In the genomic region with DNA sequence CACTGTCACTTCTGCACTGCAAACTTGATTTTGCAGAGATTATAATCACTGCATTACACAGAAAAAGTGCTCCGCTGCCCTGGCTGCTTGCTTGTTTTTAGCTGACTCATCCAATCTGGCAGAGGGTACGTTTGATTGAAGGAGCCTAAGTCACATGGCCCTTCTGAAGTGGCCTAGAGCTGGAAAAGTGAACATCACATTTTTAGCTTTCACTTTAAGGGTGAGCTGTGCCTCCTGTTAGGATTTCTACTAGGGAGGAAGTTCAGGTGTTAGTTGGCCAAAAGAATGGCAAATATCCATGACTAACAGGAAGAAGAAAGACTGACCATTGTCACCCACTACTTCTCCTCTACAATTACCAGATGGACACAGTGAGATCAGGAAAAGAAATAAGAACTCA, we compare ENCODE assay signal across 8 cellular contexts.
DNase-seq lines count a peak whose midpoint lies in the region; ATAC-seq, FAIRE-seq and TF ChIP-seq lines count a peak whose summit lies in the region.

No MANE protein-coding gene starts in this region.

- H4K20me1 ChIP-seq in IMR-90 (ENCODE audit: insufficient read depth, low read length) = no peaks in the 10 kb centered on the region
- H4K20me1 ChIP-seq in K562 (replicated peaks; ENCODE audit: control insufficient read depth, insufficient read depth, low read length) = no peaks in the 10 kb centered on the region

- H3K9me3 Mint-ChIP-seq in stimulated activated naive CD8-positive, alpha-beta T cell treated with anti-CD3 and anti-CD28 coated beads, Interleukin-15, amount 100 ng/mL, for 72 hours = peaks cover 0 to 4% of the 10 kb centered on the region in 2 donors
- H3K9me3 Mint-ChIP-seq in osteocyte (ENCODE audit: unreplicated experiment) = no peaks in the 10 kb centered on the region

- peak overlapping the region; percentile 38; the same call in 1 of the 2 replicates for H4K91ac ChIP-seq in IMR-90 (ENCODE audit: insufficient read depth, low read depth, low read length)

- H2AK9ac ChIP-seq in IMR-90 (replicated peaks; ENCODE audit: low read depth, low read length, poor library complexity) = no peak overlapping the region

- no peak overlapping the region for H2AFZ ChIP-seq in IMR-90 (replicated peaks; ENCODE audit: low read length, poor library complexity)
- H2AFZ ChIP-seq in K562 (ENCODE audit: low read depth, low read length) = no peak overlapping the region
- H2AFZ ChIP-seq in parathyroid adenoma = peak overlapping the region; percentile 13

- H3K4me1 Mint-ChIP-seq in stimulated activated naive CD8-positive, alpha-beta T cell treated with anti-CD3 and anti-CD28 coated beads, Interleukin-15, amount 100 ng/mL, for 72 hours = no peaks in the 10 kb centered on the region
- H3K4me1 Mint-ChIP-seq in osteocyte (ENCODE audit: unreplicated experiment) = peaks cover 26% of the 10 kb centered on the region

- FAIRE-seq in K562 (lab: Jason Lieb, UNC) = no peak

- peak overlapping the region; percentile 83 for H2BK120ac ChIP-seq in IMR-90 (ENCODE audit: low read depth, low read length)

- H4K8ac ChIP-seq in IMR-90 (ENCODE audit: low read depth in 2 of 2, low read length in 2 of 2) = peak overlapping the region in 1 of 2 experiments; percentile 25; a peak in 1 of 4 replicates

- H3K4me3 ChIP-seq in IMR-90 (ENCODE audit: insufficient read depth, low read depth, low read length) (no peak overlapping the region), K562 (no peak overlapping the region), parathyroid adenoma (ENCODE audit: low read depth, low read length) (no peak overlapping the region)

- H3K4me2 ChIP-seq in IMR-90 (ENCODE audit: low read depth, low read length) = peak overlapping the region; percentile 30; the same call in 1 of the 2 replicates
- no peak overlapping the region for H3K4me2 ChIP-seq in K562 (ENCODE audit: insufficient read depth, low read length)
- H3K4me2 ChIP-seq in parathyroid adenoma (ENCODE audit: low read length) = no peak overlapping the region

- intact Hi-C loops in IMR-90 (cut with micrococcal nuclease) = no loop called here
- intact Hi-C loops in K562 (cut with micrococcal nuclease) = no loop called here

- TF ChIP-seq EP300 in K562 (IDR thresholded peaks at IDR 0.05; ENCODE audit: low read length) = no peak

- no TSS peak for BruUV-seq in IMR-90 (replicated peaks; lab: Mats Ljungman, UMichigan)
- no TSS peak for BruUV-seq in K562 (replicated peaks; lab: Mats Ljungman, UMichigan)

- CTCF ChIA-PET in IMR-90 (lab: Yijun Ruan, JAX) = interaction anchor here (0.6 to 1.1 kb wide), 3 partner anchors 10 to 130 kb away, joined by 3 read pairs; no protein-coding TSS in a partner anchor
- CTCF ChIA-PET in K562 (lab: Yijun Ruan, JAX; ENCODE audit: low intra/inter-chr PET ratio) = no interaction called here

- no peaks in the 10 kb centered on the region for H3K79me1 ChIP-seq in IMR-90 (ENCODE audit: low read depth in 1 of 2, low read length in 2 of 2)

- H4K5ac ChIP-seq in IMR-90 (ENCODE audit: low read depth, low read length) = no peak overlapping the region

- ATAC-seq in GM21367 (IDR thresholded peaks at IDR 0.05; ENCODE audit: unreplicated experiment) (peak; percentile 66), IMR-90 (ENCODE audit: low read depth) (peak; percentile 93), K562 (no peak)
- ATAC-seq in stimulated activated naive CD8-positive, alpha-beta T cell treated with anti-CD3 and anti-CD28 coated beads, Interleukin-15, amount 100 ng/mL, for 72 hours = no peak

- H3K9me1 ChIP-seq in IMR-90 (ENCODE audit: insufficient read depth, low read length) (no peaks in the 10 kb centered on the region), K562 (ENCODE audit: control insufficient read depth, insufficient read depth, low read length) (no peaks in the 10 kb centered on the region)

- H2BK20ac ChIP-seq in IMR-90 (ENCODE audit: low read depth, low read length) = peak overlapping the region; percentile 93

- H3K36me3 ChIP-seq in IMR-90 (ENCODE audit: control insufficient read depth, insufficient read depth, low read length) = no peaks in the 10 kb centered on the region
- no peaks in the 10 kb centered on the region for H3K36me3 ChIP-seq in K562 (ENCODE audit: control insufficient read depth, insufficient read depth, low read length)
- no peaks in the 10 kb centered on the region for H3K36me3 ChIP-seq in parathyroid adenoma (ENCODE audit: control insufficient read depth, insufficient read depth, low read length)

- TF ChIP-seq RAD21 in IMR-90 (IDR thresholded peaks at IDR 0.05; ENCODE audit: low read length) = no peak
- TF ChIP-seq RAD21 in K562 (CRISPR knock-in tag; conservative IDR thresholded peaks at IDR 0.05 in 1 of 2, IDR thresholded peaks at IDR 0.05 in 1 of 2) = no peak

- H3K4me3 Mint-ChIP-seq in stimulated activated naive CD8-positive, alpha-beta T cell treated with anti-CD3 and anti-CD28 coated beads, Interleukin-15, amount 100 ng/mL, for 72 hours = no peak overlapping the region
- no peak overlapping the region for H3K4me3 Mint-ChIP-seq in osteocyte (ENCODE audit: unreplicated experiment)

- H3K9ac ChIP-seq in IMR-90 (ENCODE audit: low read depth, low read length) (no peak overlapping the region), K562 (ENCODE audit: insufficient read depth in 1 of 2, low read depth in 2 of 2, low read length in 2 of 2) (no peak overlapping the region), parathyroid adenoma (no peak overlapping the region)

- H3K36me3 Mint-ChIP-seq in osteocyte (ENCODE audit: unreplicated experiment) = no peaks in the 10 kb centered on the region

- no peak overlapping the region for H2AK5ac ChIP-seq in IMR-90 (ENCODE audit: low read depth, low read length)

- H2BK15ac ChIP-seq in IMR-90 (ENCODE audit: low read depth, low read length) = 0 out of 3 replicates have a peak overlapping the region, but pooled peaks have one; percentile 36

- 0 out of 2 replicates have a peak overlapping the region, but pooled peaks have one; percentile 62 for H3K14ac ChIP-seq in IMR-90 (replicated peaks; ENCODE audit: low read depth, low read length)

- POLR2A ChIA-PET in IMR-90 (lab: Charles Lee; ENCODE audit: unreplicated experiment) (interaction anchor here (0.7 kb wide), 1 partner anchor 100 kb away, joined by 3 read pairs; no protein-coding TSS in a partner anchor), K562 (lab: Yijun Ruan, JAX) (no interaction called here)

- TF ChIP-seq CTCF in C4-2B (conservative IDR thresholded peaks at IDR 0.05) = no peak
- TF ChIP-seq CTCF in IMR-90 (conservative IDR thresholded peaks at IDR 0.05; ENCODE audit: low read depth, low read length) = no peak
- TF ChIP-seq CTCF in K562 (IDR thresholded peaks at IDR 0.05 in 2 of 3, conservative IDR thresholded peaks at IDR 0.05 in 1 of 3; ENCODE audit: insufficient read depth in 2 of 3, low read depth in 1 of 3, low read length in 3 of 3) = no peak
- no peak for TF ChIP-seq CTCF in parathyroid adenoma (IDR thresholded peaks at IDR 0.05)
- no peak for TF ChIP-seq CTCF in osteocyte (IDR thresholded peaks at IDR 0.05)

- H3K4ac ChIP-seq in IMR-90 (ENCODE audit: low read depth, low read length) = peak overlapping the region; percentile 19; the same call in 1 of the 2 replicates

- peak; percentile 78 for DNase-seq in IMR-90
- DNase-seq in K562 (ENCODE audit: extremely low read depth in 1 of 4, low spot score in 3 of 4) = no peak
- no peak for DNase-seq in stimulated activated naive CD8-positive, alpha-beta T cell treated with anti-CD3 and anti-CD28 coated beads, Interleukin-15, amount 100 ng/mL, for 72 hours
- no peak for DNase-seq in epidermal melanocyte (ENCODE audit: insufficient read length, low spot score)
- DNase-seq in osteocyte (ENCODE audit: extremely low spot score, unreplicated experiment) = no peak

- no CpG with 5 or more reads among the region's 2 CpGs for WGBS in IMR-90 (ENCODE audit: extremely low coverage in 2 of 2, insufficient read length in 1 of 2), 2 experiments
- 5% methylated on average over 2 of the region's 2 CpGs for WGBS in K562 (ENCODE audit: insufficient coverage, low coverage, missing lambda C conversion rate)

- dilution Hi-C loops in IMR-90 (cut with HindIII; ENCODE audit: low sequenced_read_pairs, unreplicated experiment) = no loop called here

- H3K9me3 ChIP-seq in IMR-90 (ENCODE audit: control insufficient read depth, insufficient read depth, low read length) (no peaks in the 10 kb centered on the region), K562 (replicated peaks; ENCODE audit: control insufficient read depth, insufficient read depth, low read depth, low read length) (no peaks in the 10 kb centered on the region), parathyroid adenoma (ENCODE audit: control insufficient read depth, low read length) (no peaks in the 10 kb centered on the region)

- H3K4me1 ChIP-seq in IMR-90 (ENCODE audit: control insufficient read depth, insufficient read depth, low read length) (no peaks in the 10 kb centered on the region), K562 (replicated peaks in 1 of 2; ENCODE audit: control insufficient read depth in 2 of 2, insufficient read depth in 2 of 2, low read length in 2 of 2) (no peaks in the 10 kb centered on the region), parathyroid adenoma (no peaks in the 10 kb centered on the region)

- peak overlapping the region; percentile 31 for H2BK5ac ChIP-seq in IMR-90 (ENCODE audit: low read depth, low read length, poor library complexity, severe bottlenecking)

- H3K27me3 Mint-ChIP-seq in stimulated activated naive CD8-positive, alpha-beta T cell treated with anti-CD3 and anti-CD28 coated beads, Interleukin-15, amount 100 ng/mL, for 72 hours = no peaks in the 10 kb centered on the region
- H3K27me3 Mint-ChIP-seq in osteocyte (ENCODE audit: unreplicated experiment) = no peaks in the 10 kb centered on the region

- no peak for TF ChIP-seq POLR2A in IMR-90 (IDR thresholded peaks at IDR 0.05; ENCODE audit: low read depth, low read length)
- no peak for TF ChIP-seq POLR2A in K562 (conservative IDR thresholded peaks at IDR 0.05)

- H3K79me2 ChIP-seq in K562 (ENCODE audit: control insufficient read depth, insufficient read depth, low read length) (no peaks in the 10 kb centered on the region), parathyroid adenoma (no peaks in the 10 kb centered on the region)

- in situ Hi-C loops in IMR-90 (cut with MboI; ENCODE audit: low sequenced_read_pairs) = no loop called here
- in situ Hi-C loops in K562 (cut with MboI) = no loop called here

- no peaks in the 10 kb centered on the region for H3K27me3 ChIP-seq in IMR-90 (ENCODE audit: control insufficient read depth, insufficient read depth, low read length)
- no peaks in the 10 kb centered on the region for H3K27me3 ChIP-seq in K562 (ENCODE audit: control insufficient read depth in 2 of 2, insufficient read depth in 2 of 2, low read length in 2 of 2)
- H3K27me3 ChIP-seq in parathyroid adenoma (ENCODE audit: control insufficient read depth, insufficient read depth, low read length) = no peaks in the 10 kb centered on the region

- H3K23ac ChIP-seq in IMR-90 (ENCODE audit: low read depth, low read length) = peak overlapping the region; percentile 29; the same call in 1 of the 2 replicates

- H3K27ac ChIP-seq in C4-2B = peak overlapping the region; percentile 32; the same call in 1 of the 2 replicates
- H3K27ac ChIP-seq in IMR-90 (ENCODE audit: insufficient read depth, low read length) = no peak overlapping the region
- H3K27ac ChIP-seq in K562 (ENCODE audit: extremely low read depth, low read depth, low read length) = no peak overlapping the region
- H3K27ac ChIP-seq in parathyroid adenoma = no peak overlapping the region

- H3K18ac ChIP-seq in IMR-90 (ENCODE audit: low read depth, low read length) = peak overlapping the region; percentile 51; the same call in 1 of the 2 replicates

- H3K56ac ChIP-seq in IMR-90 (ENCODE audit: extremely low read depth, insufficient read depth, low read length) = no peak overlapping the region; the same call in 1 of the 2 replicates

- no peak overlapping the region for H3K27ac Mint-ChIP-seq in stimulated activated naive CD8-positive, alpha-beta T cell treated with anti-CD3 and anti-CD28 coated beads, Interleukin-15, amount 100 ng/mL, for 72 hours
- no peak overlapping the region for H3K27ac Mint-ChIP-seq in osteocyte (ENCODE audit: unreplicated experiment)

Comparison
In these comparisons a context has a peak if more than half of its experiments do, and no peak if none do; other contexts are left out.
1. ATAC-seq: peak in GM21367 (single experiment) and IMR-90 (single experiment); none in K562 (single experiment) and stimulated activated naive CD8-positive, alpha-beta T cell treated with anti-CD3 and anti-CD28 coated beads, Interleukin-15, amount 100 ng/mL, for 72 hours (single experiment).